12 cellular contexts compared by ENCODE assay signal in genomic region chr3:31356941-31357340, GRCh38.
DNase-seq lines count a peak whose midpoint lies in the region; ATAC-seq and TF ChIP-seq lines count a peak whose summit lies in the region.
"Had no signal": no experiment of that assay in that cellular context is flagged by ENCODE, and none has a peak within 500 bp of the region (broad histone marks: within the 10 kb centered on the region; RNA-seq: fewer than 3 reads in every experiment).

No MANE protein-coding gene starts in this region.

- H3K4me1 ChIP-seq in PC-3 (ENCODE audit: insufficient read depth, low read length) (peaks cover 15% of the 10 kb centered on the region; the same call in 1 of the 2 replicates), esophagus squamous epithelium (peaks cover 0 to 16% (median 3%) of the 10 kb centered on the region in 3 donors), osteoblast (ENCODE audit: insufficient read depth, low read length) (peaks cover 20% of the 10 kb centered on the region)

- POLR2A ChIA-PET in PC-3 (lab: Charles Lee; ENCODE audit: unreplicated experiment), result no interaction called here

- intact Hi-C loops in activated CD4-positive, alpha-beta T cell treated with anti-CD3 and anti-CD28 coated beads, Interleukin-2, amount 10 ng/mL, durations not matched to agents 24 days and 14 days (cut with micrococcal nuclease), result no loop called here
- intact Hi-C loops in PC-3 (cut with micrococcal nuclease), result no loop called here
- intact Hi-C loops in esophagus squamous epithelium (cut with DNase I), result no loop called here

- H3K27me3 Mint-ChIP-seq in activated CD4-positive, alpha-beta T cell treated with anti-CD3 and anti-CD28 coated beads, Interleukin-2, amount 10 ng/mL, durations not matched to agents 24 days and 14 days, result no peaks in the 10 kb centered on the region

- peaks cover 13% of the 10 kb centered on the region for H3K4me1 Mint-ChIP-seq in activated CD4-positive, alpha-beta T cell treated with anti-CD3 and anti-CD28 coated beads, Interleukin-2, amount 10 ng/mL, durations not matched to agents 24 days and 14 days

- CTCF ChIA-PET in PC-3 (lab: Charles Lee), result interaction anchor here (0.6 kb wide), 1 partner anchor 182 kb away, joined by 3 read pairs; no protein-coding TSS in a partner anchor

- no TSS peak for BruUV-seq in PC-3 (replicated peaks; lab: Mats Ljungman, UMichigan)

- no peak for TF ChIP-seq POLR2A in esophagus squamous epithelium (IDR thresholded peaks at IDR 0.05)

- H3K79me2 ChIP-seq in PC-3 (ENCODE audit: low read length) (no peaks in the 10 kb centered on the region), osteoblast (ENCODE audit: insufficient read depth, low read length) (no peaks in the 10 kb centered on the region)

- peaks cover 26% of the 10 kb centered on the region for H3K9me3 Mint-ChIP-seq in activated CD4-positive, alpha-beta T cell treated with anti-CD3 and anti-CD28 coated beads, Interleukin-2, amount 10 ng/mL, durations not matched to agents 24 days and 14 days

- no peak for DNase-seq in activated CD4-positive, alpha-beta T cell treated with anti-CD3 and anti-CD28 coated beads, Interleukin-2, amount 10 ng/mL, durations not matched to agents 24 days and 14 days
- DNase-seq in activated CD4-positive, alpha-beta T cell treated with anti-CD3 and anti-CD28 coated beads, Interleukin-2, amount 50 U/mL, for 48 hours, result no peak
- DNase-seq in PC-3 (peak; percentile 31), esophagus squamous epithelium (lab: John Stamatoyannopoulos, UW) (no peak), osteoblast (ENCODE audit: insufficient read length, low spot score, missing footprints) (no peak), NCI-H82 treated with DMSO at 0.1 percent for 48 hours (lab: John Stamatoyannopoulos, UW; ENCODE audit: unreplicated experiment) (no peak), putamen (ENCODE audit: low spot score) (no peak)
- DNase-seq: NCI-H2171, testis had no signal

- TF ChIP-seq CTCF in PC-3 (conservative IDR thresholded peaks at IDR 0.05; ENCODE audit: low read depth, low read length) (no peak), esophagus squamous epithelium (IDR thresholded peaks at IDR 0.05) (no peak), osteoblast (IDR thresholded peaks at IDR 0.05; ENCODE audit: extremely low read depth, low read depth, low read length) (no peak)

- H3K27me3 ChIP-seq in PC-3 (ENCODE audit: low read length) (no peaks in the 10 kb centered on the region), esophagus squamous epithelium (no peaks in the 10 kb centered on the region), osteoblast (ENCODE audit: insufficient read depth, low read length) (no peaks in the 10 kb centered on the region)
- H3K27me3 ChIP-seq: testis had no signal

- no peaks in the 10 kb centered on the region; the same call in 1 of the 2 replicates for H3K9me2 ChIP-seq in PC-3 (replicated peaks; ENCODE audit: low read length)

- H3K4me2 ChIP-seq in PC-3 (ENCODE audit: low read length) (no peak overlapping the region), osteoblast (ENCODE audit: insufficient read depth, low read length) (no peak overlapping the region)

- H3K27ac ChIP-seq in PC-3 (ENCODE audit: low read length) (0 out of 2 replicates have a peak overlapping the region, but pooled peaks have one; percentile 1), esophagus squamous epithelium (peak overlapping the region; percentile 8 to 54 (median 38)), osteoblast (ENCODE audit: low read depth, low read length) (no peak overlapping the region)
- H3K27ac ChIP-seq: RWPE1, testis had no signal

- H3K4me3 ChIP-seq in PC-3 (ENCODE audit: low read length) (no peak overlapping the region), esophagus squamous epithelium (no peak overlapping the region), osteoblast (ENCODE audit: insufficient read depth, low read length) (no peak overlapping the region)
- H3K4me3 ChIP-seq: testis had no signal

- H2AFZ ChIP-seq in PC-3 (ENCODE audit: low read length) (peak overlapping the region; percentile 27), osteoblast (ENCODE audit: low read length) (peak overlapping the region; percentile 33)

- H3K27ac Mint-ChIP-seq in activated CD4-positive, alpha-beta T cell treated with anti-CD3 and anti-CD28 coated beads, Interleukin-2, amount 10 ng/mL, durations not matched to agents 24 days and 14 days, result peak overlapping the region; percentile 72
- H3K27ac Mint-ChIP-seq: activated T-helper 2 cell treated with anti-CD3 and anti-CD28 coated beads, Interferon-gamma antibody, Interleukin-2, Interleukin-4, amounts not matched to agents 10 μg/mL and 5 μg/mL and 100 μg/mL, durations not matched to agents 14 hours and 24 hours and 36 hours had no signal

- no peak overlapping the region; the same call in 1 of the 2 replicates for H3K9ac ChIP-seq in PC-3 (ENCODE audit: low read length)

- 39 to 55% methylated on average over 5 to 9 of the region's 9 CpGs for WGBS in esophagus squamous epithelium, 2 donors

- H3K9me3 ChIP-seq in PC-3 (ENCODE audit: low read length), result no peaks in the 10 kb centered on the region
- H3K9me3 ChIP-seq in esophagus squamous epithelium, result no peaks in the 10 kb centered on the region
- no peaks in the 10 kb centered on the region for H3K9me3 ChIP-seq in osteoblast (ENCODE audit: low read depth, low read length)
- H3K9me3 ChIP-seq: testis had no signal

- no peaks in the 10 kb centered on the region for H3K36me3 ChIP-seq in PC-3 (ENCODE audit: low read depth, low read length)
- no peaks in the 10 kb centered on the region for H3K36me3 ChIP-seq in esophagus squamous epithelium
- no peaks in the 10 kb centered on the region for H3K36me3 ChIP-seq in osteoblast (ENCODE audit: insufficient read depth, low read length)

- H3K36me3 Mint-ChIP-seq in activated CD4-positive, alpha-beta T cell treated with anti-CD3 and anti-CD28 coated beads, Interleukin-2, amount 10 ng/mL, durations not matched to agents 24 days and 14 days (ENCODE audit: low read depth), result peaks cover 6% of the 10 kb centered on the region

- H3K4me3 Mint-ChIP-seq in activated CD4-positive, alpha-beta T cell treated with anti-CD3 and anti-CD28 coated beads, Interleukin-2, amount 10 ng/mL, durations not matched to agents 24 days and 14 days, result no peak overlapping the region

- no peaks in the 10 kb centered on the region for H4K20me1 ChIP-seq in PC-3 (ENCODE audit: low read length)
- H4K20me1 ChIP-seq in osteoblast (ENCODE audit: insufficient read depth, low read length), result no peaks in the 10 kb centered on the region

- H3F3A ChIP-seq in PC-3 (ENCODE audit: low read length, unreplicated experiment), result no peaks in the 10 kb centered on the region

- ATAC-seq in PC-3, result peak; percentile 32; the same call in 1 of the 2 replicates
- no peak for ATAC-seq in GM18517 (IDR thresholded peaks at IDR 0.05; ENCODE audit: unreplicated experiment)
